ENCODE assay signal across 8 cellular contexts in the genomic region with DNA sequence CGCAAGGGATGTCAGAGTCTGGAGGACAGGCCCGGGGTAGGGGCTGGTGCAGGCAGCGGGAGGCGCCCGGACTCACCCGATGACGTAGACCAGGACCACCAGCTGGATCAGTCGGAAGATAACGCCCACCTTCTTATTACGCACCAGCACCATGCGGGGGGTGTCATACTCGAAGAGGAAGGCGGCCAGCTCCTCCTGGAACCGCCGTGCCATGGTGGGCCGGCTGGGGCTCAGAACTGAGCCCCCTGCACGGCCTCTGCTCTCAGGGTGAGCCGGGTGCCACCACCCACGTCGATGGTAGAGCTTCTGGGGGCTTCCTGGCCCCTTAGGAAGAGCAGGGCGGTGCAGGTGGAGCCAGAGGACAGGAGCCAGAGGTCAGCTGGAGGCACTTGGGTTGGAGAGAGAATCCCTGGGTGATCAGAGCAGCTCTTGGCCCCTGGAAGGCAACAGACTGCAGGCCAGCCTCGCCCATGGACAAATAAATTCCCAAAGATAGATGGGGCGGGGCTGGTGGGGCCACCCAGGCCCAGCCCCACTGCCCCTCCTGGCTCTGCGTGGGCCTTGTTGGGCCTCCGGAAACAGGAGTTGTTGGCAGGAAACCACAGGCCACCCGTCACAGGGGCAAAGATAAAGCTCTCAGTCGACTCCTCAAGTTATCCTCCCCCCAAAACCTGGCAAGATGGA. TPM values are rescaled to one million over a fixed set of nuclear protein-coding genes. Genes with fewer than 3 reads are reported as not detected.
DNase-seq lines count a peak whose midpoint lies in the region; ATAC-seq, FAIRE-seq and TF ChIP-seq lines count a peak whose summit lies in the region.

A gene (minus strand): TSS at position 453 of the 684 bp plus-strand sequence. CDS start 240 bp downstream, at position 213.

- no peaks in the 10 kb centered on the region for H3K27me3 ChIP-seq in GM12878 (replicated peaks in 1 of 2; ENCODE audit: control insufficient read depth in 2 of 2, insufficient read depth in 2 of 2, low read length in 1 of 2)
- no peaks in the 10 kb centered on the region for H3K27me3 ChIP-seq in ovary

- H3K9ac ChIP-seq in GM12878 (ENCODE audit: control insufficient read depth, insufficient read depth, low read length) = peak within 1 kb of the TSS; percentile 64

- TF ChIP-seq POLR2A in GM12878 (IDR thresholded peaks at IDR 0.05; ENCODE audit: low read depth, low read length) (no peak), ovary (IDR thresholded peaks at IDR 0.05) (no peak)

- TF ChIP-seq EP300 in GM12878 (IDR thresholded peaks at IDR 0.05; ENCODE audit: borderline replicate concordance in 1 of 2, control insufficient read depth in 1 of 2, low read depth in 2 of 2, low read length in 2 of 2) (no peak), ovary (IDR thresholded peaks at IDR 0.05) (no peak)

- TF ChIP-seq CTCF in GM12878 (IDR thresholded peaks at IDR 0.05 in 2 of 3, conservative IDR thresholded peaks at IDR 0.05 in 1 of 3; ENCODE audit: control insufficient read depth in 2 of 3, extremely low read depth in 1 of 3, insufficient read depth in 1 of 3, low read depth in 3 of 3, low read length in 3 of 3) (no peak), ovary (IDR thresholded peaks at IDR 0.05) (no peak)

- RAD21 ChIA-PET in GM12878 (lab: Charles Lee; ENCODE audit: unreplicated experiment) = interaction anchor here (0.7 to 5.9 kb wide), 10 partner anchors 15 to 178 kb away, joined by 3 to 70 read pairs (median 4); no protein-coding TSS in a partner anchor

- TF ChIP-seq RAD21 in GM12878 (IDR thresholded peaks at IDR 0.05; ENCODE audit: insufficient read depth, low read depth, low read length) = no peak

- no peak for FAIRE-seq in GM12878 (lab: Jason Lieb, UNC)

- H3K27ac ChIP-seq in GM12878 (ENCODE audit: control insufficient read depth, insufficient read depth) = peak within 1 kb of the TSS; percentile 86
- peak within 1 kb of the TSS; percentile 22 to 42 for H3K27ac ChIP-seq in ovary

- H3K4me2 ChIP-seq in GM12878 (ENCODE audit: control insufficient read depth, insufficient read depth) = peak within 1 kb of the TSS; percentile 81

- intact Hi-C loops in GM12878 (cut with micrococcal nuclease; ENCODE audit: unreplicated experiment) = no loop called here
- intact Hi-C loops in ovary (cut with DNase I) = loop anchor here in 2 of 4 donors (10.0 kb wide), 2 partner anchors 51 to 89 kb away; no protein-coding TSS in a partner anchor

- DNase-seq in Daoy (ENCODE audit: low read depth) (peak; percentile 60), NOMO-1 treated with dmso at 0.1 percent for 144 hours (lab: John Stamatoyannopoulos, UW; ENCODE audit: unreplicated experiment) (peak; percentile 96), GM12878 (ENCODE audit: low read depth, low spot score) (no peak), ovary (peak in 3 of 5 donors; percentile 45 to 57 (median 53)), NCI-H2171 treated with DMSO at 0.1 percent for 48 hours (lab: John Stamatoyannopoulos, UW) (no peak), NCI-H526 (lab: John Stamatoyannopoulos, UW) (no peak), superior temporal gyrus (ENCODE audit: extremely low spot score) (no peak)

- POLR2A ChIA-PET in GM12878 (lab: Charles Lee) = interaction anchor here (0.8 to 2.6 kb wide), 6 partner anchors 9 to 150 kb away, joined by 3 to 8 read pairs (median 5); a partner anchor contains a TSS

- H3K9me3 ChIP-seq in GM12878 (replicated peaks; ENCODE audit: control insufficient read depth, insufficient read depth, low read length) (no peaks in the 10 kb centered on the region; the same call in 2 of the 3 replicates), ovary (no peaks in the 10 kb centered on the region)

- H3K4me1 ChIP-seq in GM12878 (ENCODE audit: control insufficient read depth, insufficient read depth, low read length) (peaks cover 47% of the 10 kb centered on the region), ovary (ENCODE audit: insufficient read depth) (peaks cover 12% of the 10 kb centered on the region)

- H3K36me3 ChIP-seq in GM12878 (ENCODE audit: control insufficient read depth in 2 of 2, insufficient read depth in 2 of 2, low read length in 1 of 2) (no peaks in the 10 kb centered on the region), ovary (no peaks in the 10 kb centered on the region)

- SMC1A ChIA-PET in GM12878 (lab: Charles Lee; ENCODE audit: uncharacterized antibody, unreplicated experiment) = interaction anchor here (1.2 to 1.7 kb wide), 7 partner anchors 45 to 158 kb away, joined by 3 to 11 read pairs (median 3); no protein-coding TSS in a partner anchor

- WGBS in GM12878 (ENCODE audit: insufficient coverage, insufficient replicate concordance, low lambda C conversion rate, missing lambda C conversion rate) = 61% methylated on average over 27 of the region's 27 CpGs
- WGBS in ovary, 3 donors = 71 to 77% (median 73%) methylated on average over 27 of the region's 27 CpGs

- H2AFZ ChIP-seq in GM12878 (ENCODE audit: control insufficient read depth, low read depth, low read length) = peak within 1 kb of the TSS; percentile 68

- peaks cover 15% of the 10 kb centered on the region for H3K79me2 ChIP-seq in GM12878 (ENCODE audit: control insufficient read depth, insufficient read depth, low read length)

- in situ Hi-C loops in GM12878 (cut with MboI) = no loop called here

- H3K4me3 ChIP-seq in GM12878 (peak within 1 kb of the TSS; percentile 52), ovary (no peak within 1 kb of the TSS)

- H4K20me1 ChIP-seq in GM12878 (ENCODE audit: control insufficient read depth, insufficient read depth) = no peaks in the 10 kb centered on the region

- CTCF ChIA-PET in GM12878 (lab: Yijun Ruan, JAX) = interaction anchor here (0.7 to 7.7 kb wide), 7 partner anchors 11 to 159 kb away, joined by 3 to 119 read pairs (median 5); a partner anchor contains a TSS

- ATAC-seq in GM12878 (peak; percentile 8), GM21423 (IDR thresholded peaks at IDR 0.05; ENCODE audit: unreplicated experiment) (no peak)

- BruUV-seq in GM12878 (replicated peaks; lab: Mats Ljungman, UMichigan) = no TSS peak

TF ChIP-seq in GM12878, 131 proteins besides CTCF, POLR2A, EP300 and RAD21 (continues in another document):
- TF ChIP-seq SPI1 (IDR thresholded peaks at IDR 0.05; ENCODE audit: borderline replicate concordance, insufficient read depth, low read depth, low read length) = no peak
- no peak for TF ChIP-seq CBFB (IDR thresholded peaks at IDR 0.05; ENCODE audit: low read depth)
- TF ChIP-seq TCF3 (IDR thresholded peaks at IDR 0.05; ENCODE audit: borderline replicate concordance, insufficient read depth, low read depth, low read length) = peak; percentile 48; the same call in 1 of the 2 replicates
- no peak for TF ChIP-seq STAT1 (conservative IDR thresholded peaks at IDR 0.05)
- TF ChIP-seq POLR2AphosphoS2 (IDR thresholded peaks at IDR 0.05; ENCODE audit: low read depth, low read length) = no peak
- no peak for TF ChIP-seq ZSCAN29 (IDR thresholded peaks at IDR 0.05)
- TF ChIP-seq BMI1 (IDR thresholded peaks at IDR 0.05; ENCODE audit: borderline replicate concordance) = no peak
- no peak for TF ChIP-seq MYB (IDR thresholded peaks at IDR 0.05; ENCODE audit: borderline replicate concordance, low read depth, low read length)
- TF ChIP-seq, protein P1, sequence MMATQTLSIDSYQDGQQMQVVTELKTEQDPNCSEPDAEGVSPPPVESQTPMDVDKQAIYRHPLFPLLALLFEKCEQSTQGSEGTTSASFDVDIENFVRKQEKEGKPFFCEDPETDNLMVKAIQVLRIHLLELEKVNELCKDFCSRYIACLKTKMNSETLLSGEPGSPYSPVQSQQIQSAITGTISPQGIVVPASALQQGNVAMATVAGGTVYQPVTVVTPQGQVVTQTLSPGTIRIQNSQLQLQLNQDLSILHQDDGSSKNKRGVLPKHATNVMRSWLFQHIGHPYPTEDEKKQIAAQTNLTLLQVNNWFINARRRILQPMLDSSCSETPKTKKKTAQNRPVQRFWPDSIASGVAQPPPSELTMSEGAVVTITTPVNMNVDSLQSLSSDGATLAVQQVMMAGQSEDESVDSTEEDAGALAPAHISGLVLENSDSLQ (IDR thresholded peaks at IDR 0.05) = no peak
- peak; percentile 45 for TF ChIP-seq EED (IDR thresholded peaks at IDR 0.05; ENCODE audit: low read depth)
- no peak for TF ChIP-seq BACH1 (IDR thresholded peaks at IDR 0.05; ENCODE audit: borderline replicate concordance)
- TF ChIP-seq RUNX3 (IDR thresholded peaks at IDR 0.05; ENCODE audit: low read length) = peak; percentile 65
- no peak for TF ChIP-seq GABPA (IDR thresholded peaks at IDR 0.05; ENCODE audit: low read depth)
- TF ChIP-seq, protein P2, sequence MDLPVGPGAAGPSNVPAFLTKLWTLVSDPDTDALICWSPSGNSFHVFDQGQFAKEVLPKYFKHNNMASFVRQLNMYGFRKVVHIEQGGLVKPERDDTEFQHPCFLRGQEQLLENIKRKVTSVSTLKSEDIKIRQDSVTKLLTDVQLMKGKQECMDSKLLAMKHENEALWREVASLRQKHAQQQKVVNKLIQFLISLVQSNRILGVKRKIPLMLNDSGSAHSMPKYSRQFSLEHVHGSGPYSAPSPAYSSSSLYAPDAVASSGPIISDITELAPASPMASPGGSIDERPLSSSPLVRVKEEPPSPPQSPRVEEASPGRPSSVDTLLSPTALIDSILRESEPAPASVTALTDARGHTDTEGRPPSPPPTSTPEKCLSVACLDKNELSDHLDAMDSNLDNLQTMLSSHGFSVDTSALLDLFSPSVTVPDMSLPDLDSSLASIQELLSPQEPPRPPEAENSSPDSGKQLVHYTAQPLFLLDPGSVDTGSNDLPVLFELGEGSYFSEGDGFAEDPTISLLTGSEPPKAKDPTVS (IDR thresholded peaks at IDR 0.05; ENCODE audit: low read depth, low read length) = no peak

RNA-seq across cellular contexts. Expression of the gene that starts here (rescaled TPM):
- not detected in 2 replicates for total RNA-seq in Daoy (2014; rRNA removed; shearing (Covaris generic))
- total RNA-seq in GM12878 (2013; cell fraction: nucleolus; rRNA removed) = 6.9 and 8.0 TPM in 2 replicates
- total RNA-seq in GM12878 (2014; rRNA removed) (5.5 and 5.9 TPM in 2 replicates), GM12878 (2014; rRNA removed; fragmentation: Illumina TruSeq; extraction: Trizol) (2.7 and 3.1 TPM in 2 replicates), GM12878 (2021) (5.0 and 5.1 TPM in 2 replicates), ovary (1 to 10 TPM in 2 of 7 donors, under 1 TPM in 5; 0.24 to 3.0 (median 0.65) TPM)
- 1.5 TPM for polyA plus RNA-seq in GM12878 (2011; ENCODE audit: low read depth)
- polyA plus RNA-seq in GM12878 (2011; rRNA removed) (0.12 and 0.19 TPM in 2 replicates), GM12878 (2014; fragmentation: Illumina TruSeq; extraction: Trizol) (2.4 and 3.2 TPM in 2 replicates), GM12878 (2014; fragmentation: Nextera tagmentation; extraction: Ambion mirVana) (under 1 TPM; 0.16 to 0.22 TPM), GM12878 (2014; rRNA removed) (5.6 and 6.2 TPM in 2 replicates), GM12878 (2016; fragmentation: Nextera tagmentation; extraction: Ambion mirVana) (1 to 10 TPM; 3.6 to 4.3 TPM), ovary (1 to 10 TPM; 3.2 to 4.6 TPM)
- polyA plus RNA-seq in GM12878 (2011; cell fraction: cytosol; rRNA removed) = 0.10 and 0.25 TPM in 2 replicates
- 0.80 and 1.5 TPM in 2 replicates for polyA plus RNA-seq in GM12878 (2011; cell fraction: nucleus; rRNA removed)
- 3.1 and 4.9 TPM in 2 replicates for polyA plus RNA-seq in GM12878 (2012)
- polyA minus RNA-seq in GM12878 (2011; rRNA and poly(A)+ RNA removed) = 0.22 TPM in 1 of 2 replicates, not detected in the other
- polyA minus RNA-seq in GM12878 (2011; cell fraction: cytosol; rRNA and poly(A)+ RNA removed) = not detected in 2 replicates
- polyA minus RNA-seq in GM12878 (2011; cell fraction: nucleus; rRNA and poly(A)+ RNA removed) = 0.29 and 0.36 TPM in 2 replicates

Comparison
In these comparisons a context has a peak if more than half of its experiments do, and no peak if none do; other contexts are left out.
1. Peak in DNase-seq in Daoy; RNA of the gene not detected or under 1 TPM.
2. DNase-seq: peak in NOMO-1 treated with dmso at 0.1 percent for 144 hours (single experiment) and ovary (3 of 5); none in GM12878 (single experiment), NCI-H2171 treated with DMSO at 0.1 percent for 48 hours (single experiment), NCI-H526 (0 of 2) and superior temporal gyrus (single experiment).